8 cellular contexts compared by ENCODE assay signal in genomic region chr1:2133039-2133878, GRCh38.
DNase-seq lines count a peak whose midpoint lies in the region; ATAC-seq, FAIRE-seq and TF ChIP-seq lines count a peak whose summit lies in the region.

No MANE protein-coding gene starts in this region.

- TF ChIP-seq POLR2A in GM12892 (IDR thresholded peaks at IDR 0.05; ENCODE audit: low read depth, low read length): no peak

- peak overlapping the region; percentile 90 to 96 (median 92) for H3K27ac Mint-ChIP-seq in immature natural killer cell

- H3K79me2 ChIP-seq in smooth muscle cell (ENCODE audit: low read depth): no peaks in the 10 kb centered on the region

- H3K4me3 Mint-ChIP-seq in immature natural killer cell: peak overlapping the region; percentile 83 to 91 (median 87)

- peaks cover 14 to 16% of the 10 kb centered on the region in 2 donors for H3K4me1 Mint-ChIP-seq in immature natural killer cell

- peaks cover 0 to 12% (median 9%) of the 10 kb centered on the region in 3 donors for H3K27me3 Mint-ChIP-seq in immature natural killer cell (ENCODE audit: low read depth in 3 of 3)

- no peaks in the 10 kb centered on the region for H3K9me3 Mint-ChIP-seq in immature natural killer cell

- peak overlapping the region; percentile 100 for H3K27ac ChIP-seq in smooth muscle cell (ENCODE audit: low read depth)

- peaks cover 15% of the 10 kb centered on the region for H3K4me1 ChIP-seq in smooth muscle cell (ENCODE audit: low read depth)

- H4K20me1 ChIP-seq in smooth muscle cell (ENCODE audit: low read depth): no peaks in the 10 kb centered on the region

- peaks cover 19% of the 10 kb centered on the region for H3F3A ChIP-seq in smooth muscle cell (ENCODE audit: low read depth)

- DNase-seq in GM12892 (ENCODE audit: insufficient read length): peak; percentile 86
- peak; percentile 91 for DNase-seq in NCI-H2029 (lab: John Stamatoyannopoulos, UW)
- DNase-seq in bronchial epithelial cell (ENCODE audit: low read depth): peak; percentile 90
- DNase-seq in immature natural killer cell: peak; percentile 98 to 99 (median 99)
- DNase-seq in smooth muscle cell (lab: John Stamatoyannopoulos, UW; ENCODE audit: unreplicated experiment): peak; percentile 97
- no peak for DNase-seq in NCI-H2171 treated with DMSO at 0.1 percent for 48 hours (lab: John Stamatoyannopoulos, UW)

- peak; percentile 77 for ATAC-seq in HG02852 (IDR thresholded peaks at IDR 0.05; ENCODE audit: unreplicated experiment)

- no peak overlapping the region for H2AFZ ChIP-seq in smooth muscle cell (ENCODE audit: low read depth)

- no peak for FAIRE-seq in GM12892 (lab: Jason Lieb, UNC)
- FAIRE-seq in bronchial epithelial cell (lab: Jason Lieb, UNC): no peak

- H3K9ac ChIP-seq in smooth muscle cell (ENCODE audit: low read depth): peak overlapping the region; percentile 98

- H3K36me3 Mint-ChIP-seq in immature natural killer cell: no peaks in the 10 kb centered on the region

- H3K9me3 ChIP-seq in smooth muscle cell (replicated peaks; ENCODE audit: low read depth): no peaks in the 10 kb centered on the region

- TF ChIP-seq CTCF in WI38 (IDR thresholded peaks at IDR 0.05; ENCODE audit: low read depth, low read length) (no peak), bronchial epithelial cell (IDR thresholded peaks at IDR 0.05; ENCODE audit: insufficient read depth, low read length, severe bottlenecking) (no peak), smooth muscle cell (IDR thresholded peaks at IDR 0.05; ENCODE audit: borderline replicate concordance, insufficient read depth, poor library complexity, severe bottlenecking) (no peak)

- 8% methylated on average over 33 of the region's 63 CpGs for WGBS in smooth muscle cell (ENCODE audit: low lambda C conversion rate)

- H3K4me2 ChIP-seq in smooth muscle cell: peak overlapping the region; percentile 82

- H3K27me3 ChIP-seq in bronchial epithelial cell (ENCODE audit: control insufficient read depth, insufficient read depth, low read length) (no peaks in the 10 kb centered on the region), smooth muscle cell (ENCODE audit: low read depth) (no peaks in the 10 kb centered on the region)

- H3K36me3 ChIP-seq in bronchial epithelial cell (ENCODE audit: control insufficient read depth, insufficient read depth, low read length): peaks cover 3% of the 10 kb centered on the region
- H3K36me3 ChIP-seq in smooth muscle cell (ENCODE audit: low read depth): no peaks in the 10 kb centered on the region

- H3K4me3 ChIP-seq in WI38 (ENCODE audit: low read depth, low read length) (peak overlapping the region; percentile 56), bronchial epithelial cell (ENCODE audit: low read depth, low read length) (peak overlapping the region; percentile 35), smooth muscle cell (peak overlapping the region; percentile 35)
